22 cellular contexts compared by ENCODE assay signal in genomic region chr11:78811622-78812021, GRCh38.
"Had no signal": no experiment of that assay in that cellular context is flagged by ENCODE, and none has a peak within 500 bp of the region (broad histone marks: within the 10 kb centered on the region; RNA-seq: fewer than 3 reads in every experiment).

No MANE protein-coding gene starts in this region.

- H3K36me3 ChIP-seq: brain microvascular endothelial cell, cardiac muscle cell, Peyer's patch, SJSA1 had no signal

- H3K27me3 ChIP-seq: brain microvascular endothelial cell, cardiac muscle cell, Peyer's patch, SJSA1 had no signal

- H3K9me3 Mint-ChIP-seq: activated naive CD4-positive, alpha-beta T cell treated with anti-CD3 and anti-CD28 coated beads for 36 hours; activated T-cell treated with anti-CD3 and anti-CD28 coated beads, Interleukin-2, amount 50 U/mL, for 24 hours; activated T-helper 1 cell treated with anti-CD3 and anti-CD28 coated beads, Interleukin-12 subunit alpha, Interleukin-12 subunit beta, Interleukin-2, Interleukin-4 antibody, amounts not matched to agents 30 ng/mL and 10 ng/mL and 1 ng/mL, durations not matched to agents 14 hours and 24 hours and 36 hours; T-helper 1 cell treated with Interleukin-12 subunit alpha and Interleukin-12 subunit beta and Interleukin-4 antibody, amounts not matched to agents 30 μg/mL and 1 μg/mL, for 36 hours had no signal

- ATAC-seq: activated CD4-positive, CD25-positive, alpha-beta regulatory T cell treated with anti-CD3 and anti-CD28 coated beads, Interleukin-2, amount 50 U/mL, for 24 hours; activated CD8-positive, alpha-beta T cell treated with anti-CD3 and anti-CD28 coated beads, Interleukin-2, amount 10 ng/mL, durations not matched to agents 7 days and 5 days had no signal

- H3K4me3 ChIP-seq: cardiac muscle cell, Peyer's patch, SJSA1 had no signal

- H3K9me3 ChIP-seq: Peyer's patch, SJSA1 had no signal

- H3K27ac ChIP-seq: brain microvascular endothelial cell, KMS-11, RWPE1 had no signal

- H3K4me2 ChIP-seq: KMS-11 had no signal

- H3K36me3 Mint-ChIP-seq: activated naive CD8-positive, alpha-beta T cell had no signal

- H3K27ac Mint-ChIP-seq: activated CD8-positive, alpha-beta T cell treated with anti-CD3 and anti-CD28 coated beads, Interleukin-2, amount 10 ng/mL, durations not matched to agents 7 days and 5 days; activated naive CD4-positive, alpha-beta T cell treated with anti-CD3 and anti-CD28 coated beads for 36 hours; activated naive CD8-positive, alpha-beta T cell; activated T-cell treated with anti-CD3 and anti-CD28 coated beads, Interleukin-2, amount 50 U/mL, for 24 hours; activated T-helper 1 cell treated with anti-CD3 and anti-CD28 coated beads, Interleukin-12 subunit alpha, Interleukin-12 subunit beta, Interleukin-2, Interleukin-4 antibody, amounts not matched to agents 30 ng/mL and 10 ng/mL and 1 ng/mL, durations not matched to agents 14 hours and 24 hours and 36 hours; T-helper 1 cell treated with Interleukin-12 subunit alpha and Interleukin-12 subunit beta and Interleukin-4 antibody, amounts not matched to agents 30 μg/mL and 1 μg/mL, for 36 hours had no signal

- DNase-seq: activated CD4-positive, alpha-beta T cell treated with anti-CD3 and anti-CD28 coated beads for 4 hours; activated CD4-positive, alpha-beta T cell treated with anti-CD3 and anti-CD28 coated beads, Interleukin-2, amount 50 U/mL, for 4 hours; activated CD8-positive, alpha-beta T cell treated with anti-CD3 and anti-CD28 coated beads, Interleukin-2, amount 10 ng/mL, durations not matched to agents 7 days and 5 days; activated effector memory CD4-positive, alpha-beta T cell treated with Interleukin-2 at 50 U/mL for 16 hours; activated naive CD4-positive, alpha-beta T cell treated with anti-CD3 and anti-CD28 coated beads for 36 hours; activated T-cell treated with anti-CD3 and anti-CD28 coated beads, Interleukin-2, amount 50 U/mL, for 24 hours; brain microvascular endothelial cell; NCI-H1694; NCI-H2029 treated with DMSO at 0.1 percent for 48 hours; NCI-H446 treated with DMSO at 0.1 percent for 48 hours; NCI-H524 treated with DMSO at 0.1 percent for 48 hours; OCI-M1; Peyer's patch; SHP77 had no signal

- H3K4me3 Mint-ChIP-seq: activated CD8-positive, alpha-beta T cell treated with anti-CD3 and anti-CD28 coated beads, Interleukin-2, amount 10 ng/mL, durations not matched to agents 7 days and 5 days; activated naive CD4-positive, alpha-beta T cell treated with anti-CD3 and anti-CD28 coated beads for 36 hours; activated naive CD8-positive, alpha-beta T cell; activated T-cell treated with anti-CD3 and anti-CD28 coated beads, Interleukin-2, amount 50 U/mL, for 24 hours; activated T-helper 1 cell treated with anti-CD3 and anti-CD28 coated beads, Interleukin-12 subunit alpha, Interleukin-12 subunit beta, Interleukin-2, Interleukin-4 antibody, amounts not matched to agents 30 ng/mL and 10 ng/mL and 1 ng/mL, durations not matched to agents 14 hours and 24 hours and 36 hours; T-helper 1 cell treated with Interleukin-12 subunit alpha and Interleukin-12 subunit beta and Interleukin-4 antibody, amounts not matched to agents 30 μg/mL and 1 μg/mL, for 36 hours had no signal
